ENCODE assay signal across 1 cellular context in genomic region chr1:42335050-42335808, GRCh38.
A peak's percentile ranks its signal among the peaks of the same experiment; 100 is the strongest.
TF ChIP-seq lines count a peak whose summit lies in the region.

Gene FOXJ3 (minus strand): TSS chr1:42335235. CDS start chr1:42311093, 24,142 bp downstream.

TF ChIP-seq in SK-N-SH, 30 proteins besides CTCF, POLR2A, EP300 and RAD21 (continued from another document):
- TF ChIP-seq REST (IDR thresholded peaks at IDR 0.05; ENCODE audit: low read depth, low read length): peak; percentile 72; the same call in 1 of the 2 replicates
- peak; percentile 82 for TF ChIP-seq GABPA (IDR thresholded peaks at IDR 0.05; ENCODE audit: low read depth)
- TF ChIP-seq POLR2AphosphoS5 (IDR thresholded peaks at IDR 0.05; ENCODE audit: low read depth, low read length): peak; percentile 91
- TF ChIP-seq FOSL2 (IDR thresholded peaks at IDR 0.05; ENCODE audit: borderline replicate concordance, low read depth): no peak
- peak; percentile 47; the same call in 1 of the 2 replicates for TF ChIP-seq USF1 (IDR thresholded peaks at IDR 0.05; ENCODE audit: borderline replicate concordance, low read depth)
- TF ChIP-seq RFX5 (IDR thresholded peaks at IDR 0.05; ENCODE audit: low read length): 0 out of 2 replicates have a peak, but pooled peaks have one; percentile 39
- 0 out of 2 replicates have a peak, but pooled peaks have one; percentile 11 for TF ChIP-seq FOXM1 (IDR thresholded peaks at IDR 0.05; ENCODE audit: low read depth)
- no peak; the same call in 1 of the 2 replicates for TF ChIP-seq JUND (IDR thresholded peaks at IDR 0.05)
- TF ChIP-seq CHD2 (IDR thresholded peaks at IDR 0.05; ENCODE audit: low read length, partially characterized antibody): peak; percentile 98
- TF ChIP-seq ELF1 (IDR thresholded peaks at IDR 0.05): peak; percentile 62; the same call in 1 of the 2 replicates
